1 cellular context compared by ENCODE assay signal in the genomic region with DNA sequence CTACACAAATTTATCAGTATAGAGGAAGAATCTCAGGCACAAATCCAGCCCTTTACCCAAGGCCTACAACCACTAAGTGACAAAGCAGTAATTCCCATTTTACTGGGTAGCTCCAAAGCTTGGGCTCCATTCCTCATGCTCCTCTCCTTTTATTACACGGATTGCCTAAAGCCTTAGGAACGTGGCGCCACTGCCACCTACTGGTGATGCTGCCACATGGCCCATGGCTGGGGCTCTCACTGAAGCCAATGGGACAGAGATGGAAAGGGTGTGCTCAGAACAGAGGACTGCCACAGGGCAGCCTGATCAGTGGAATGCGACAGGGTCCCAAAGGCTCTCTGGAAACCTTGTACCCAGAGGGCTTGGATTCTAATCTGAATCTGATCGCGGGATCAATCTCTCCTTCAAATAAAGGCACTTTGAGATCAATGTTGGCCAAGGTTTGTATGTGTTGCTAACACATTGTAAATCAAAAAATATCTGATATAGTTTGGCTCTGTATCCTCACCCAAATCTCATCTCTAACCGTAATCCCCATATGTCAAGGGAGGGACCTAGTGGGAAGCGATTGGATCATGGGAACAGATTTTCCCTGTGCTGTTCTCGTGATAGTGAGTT.
TF ChIP-seq lines count a peak whose summit lies in the region.

No MANE protein-coding gene starts in this region.

TF ChIP-seq in HepG2, 621 proteins besides CTCF, POLR2A, EP300 and RAD21 (continued from another document):
- TF ChIP-seq STAG1 (CRISPR knock-in tag; IDR thresholded peaks at IDR 0.05) (peak; percentile 99), ZFP36L2 (CRISPR knock-in tag; IDR thresholded peaks at IDR 0.05) (0 out of 2 replicates have a peak, but pooled peaks have one; percentile 59), RXRB (CRISPR knock-in tag; IDR thresholded peaks at IDR 0.05; ENCODE audit: borderline replicate concordance) (peak; percentile 34; the same call in 1 of the 2 replicates), SOX6 (IDR thresholded peaks at IDR 0.05) (no peak), SOX6 (CRISPR knock-in tag; IDR thresholded peaks at IDR 0.05) (0 out of 2 replicates have a peak, but pooled peaks have one; percentile 16), ZNF496 (CRISPR knock-in tag; IDR thresholded peaks at IDR 0.05; ENCODE audit: insufficient replicate concordance) (no peak), ZNF205 (CRISPR knock-in tag; IDR thresholded peaks at IDR 0.05) (0 out of 2 replicates have a peak, but pooled peaks have one; percentile 54), ELF3 (CRISPR knock-in tag; IDR thresholded peaks at IDR 0.05) (0 out of 2 replicates have a peak, but pooled peaks have one; percentile 19), MIXL1 (CRISPR knock-in tag; IDR thresholded peaks at IDR 0.05) (peak; percentile 40; the same call in 1 of the 2 replicates), SYNCRIP (IDR thresholded peaks at IDR 0.05; ENCODE audit: insufficient read depth, low read depth, low read length) (no peak), HDAC2 (CRISPR knock-in tag; IDR thresholded peaks at IDR 0.05) (no peak), ZNF101 (CRISPR knock-in tag; IDR thresholded peaks at IDR 0.05; ENCODE audit: borderline replicate concordance, low read depth) (no peak), ZNF614 (CRISPR knock-in tag; IDR thresholded peaks at IDR 0.05; ENCODE audit: borderline replicate concordance) (0 out of 2 replicates have a peak, but pooled peaks have one; percentile 33), HHEX (CRISPR knock-in tag; IDR thresholded peaks at IDR 0.05) (no peak), PRPF4 (IDR thresholded peaks at IDR 0.05; ENCODE audit: low read depth, low read length, poor library complexity, severe bottlenecking) (no peak), ATRX (CRISPR knock-in tag; IDR thresholded peaks at IDR 0.05; ENCODE audit: borderline replicate concordance) (no peak), XRCC5 (optimal IDR thresholded peaks at IDR 0.05; ENCODE audit: low read length) (peak; percentile 27), ZNF792 (CRISPR knock-in tag; IDR thresholded peaks at IDR 0.05) (no peak), PHF21A (CRISPR knock-in tag; IDR thresholded peaks at IDR 0.05) (no peak), PAX8 (CRISPR knock-in tag; IDR thresholded peaks at IDR 0.05; ENCODE audit: borderline replicate concordance) (no peak), ZNF607 (CRISPR knock-in tag; IDR thresholded peaks at IDR 0.05; ENCODE audit: borderline replicate concordance) (no peak), SALL1 (CRISPR knock-in tag; IDR thresholded peaks at IDR 0.05) (peak; percentile 25; the same call in 1 of the 2 replicates), SMAD3 (CRISPR knock-in tag; IDR thresholded peaks at IDR 0.05) (peak; percentile 64; the same call in 1 of the 2 replicates), MXD4 (CRISPR knock-in tag; IDR thresholded peaks at IDR 0.05) (peak; percentile 32; the same call in 1 of the 2 replicates), NONO (IDR thresholded peaks at IDR 0.05) (no peak), NONO (CRISPR knock-in tag; conservative IDR thresholded peaks at IDR 0.05) (no peak), ERF (CRISPR knock-in tag; IDR thresholded peaks at IDR 0.05) (0 out of 2 replicates have a peak, but pooled peaks have one; percentile 70), CBX5 (CRISPR knock-in tag; IDR thresholded peaks at IDR 0.05; ENCODE audit: borderline replicate concordance) (peak; percentile 69; the same call in 1 of the 2 replicates), MEF2D (CRISPR knock-in tag; IDR thresholded peaks at IDR 0.05) (0 out of 2 replicates have a peak, but pooled peaks have one; percentile 48), ZNF644 (CRISPR knock-in tag; IDR thresholded peaks at IDR 0.05; ENCODE audit: low read depth) (0 out of 2 replicates have a peak, but pooled peaks have one; percentile 23), SSRP1 (CRISPR knock-in tag; IDR thresholded peaks at IDR 0.05) (no peak), ZBTB38 (CRISPR knock-in tag; IDR thresholded peaks at IDR 0.05) (no peak), RCOR2 (CRISPR knock-in tag; IDR thresholded peaks at IDR 0.05) (no peak), NFKB2 (CRISPR knock-in tag; IDR thresholded peaks at IDR 0.05; ENCODE audit: borderline replicate concordance) (no peak)
- TF ChIP-seq, protein P1, sequence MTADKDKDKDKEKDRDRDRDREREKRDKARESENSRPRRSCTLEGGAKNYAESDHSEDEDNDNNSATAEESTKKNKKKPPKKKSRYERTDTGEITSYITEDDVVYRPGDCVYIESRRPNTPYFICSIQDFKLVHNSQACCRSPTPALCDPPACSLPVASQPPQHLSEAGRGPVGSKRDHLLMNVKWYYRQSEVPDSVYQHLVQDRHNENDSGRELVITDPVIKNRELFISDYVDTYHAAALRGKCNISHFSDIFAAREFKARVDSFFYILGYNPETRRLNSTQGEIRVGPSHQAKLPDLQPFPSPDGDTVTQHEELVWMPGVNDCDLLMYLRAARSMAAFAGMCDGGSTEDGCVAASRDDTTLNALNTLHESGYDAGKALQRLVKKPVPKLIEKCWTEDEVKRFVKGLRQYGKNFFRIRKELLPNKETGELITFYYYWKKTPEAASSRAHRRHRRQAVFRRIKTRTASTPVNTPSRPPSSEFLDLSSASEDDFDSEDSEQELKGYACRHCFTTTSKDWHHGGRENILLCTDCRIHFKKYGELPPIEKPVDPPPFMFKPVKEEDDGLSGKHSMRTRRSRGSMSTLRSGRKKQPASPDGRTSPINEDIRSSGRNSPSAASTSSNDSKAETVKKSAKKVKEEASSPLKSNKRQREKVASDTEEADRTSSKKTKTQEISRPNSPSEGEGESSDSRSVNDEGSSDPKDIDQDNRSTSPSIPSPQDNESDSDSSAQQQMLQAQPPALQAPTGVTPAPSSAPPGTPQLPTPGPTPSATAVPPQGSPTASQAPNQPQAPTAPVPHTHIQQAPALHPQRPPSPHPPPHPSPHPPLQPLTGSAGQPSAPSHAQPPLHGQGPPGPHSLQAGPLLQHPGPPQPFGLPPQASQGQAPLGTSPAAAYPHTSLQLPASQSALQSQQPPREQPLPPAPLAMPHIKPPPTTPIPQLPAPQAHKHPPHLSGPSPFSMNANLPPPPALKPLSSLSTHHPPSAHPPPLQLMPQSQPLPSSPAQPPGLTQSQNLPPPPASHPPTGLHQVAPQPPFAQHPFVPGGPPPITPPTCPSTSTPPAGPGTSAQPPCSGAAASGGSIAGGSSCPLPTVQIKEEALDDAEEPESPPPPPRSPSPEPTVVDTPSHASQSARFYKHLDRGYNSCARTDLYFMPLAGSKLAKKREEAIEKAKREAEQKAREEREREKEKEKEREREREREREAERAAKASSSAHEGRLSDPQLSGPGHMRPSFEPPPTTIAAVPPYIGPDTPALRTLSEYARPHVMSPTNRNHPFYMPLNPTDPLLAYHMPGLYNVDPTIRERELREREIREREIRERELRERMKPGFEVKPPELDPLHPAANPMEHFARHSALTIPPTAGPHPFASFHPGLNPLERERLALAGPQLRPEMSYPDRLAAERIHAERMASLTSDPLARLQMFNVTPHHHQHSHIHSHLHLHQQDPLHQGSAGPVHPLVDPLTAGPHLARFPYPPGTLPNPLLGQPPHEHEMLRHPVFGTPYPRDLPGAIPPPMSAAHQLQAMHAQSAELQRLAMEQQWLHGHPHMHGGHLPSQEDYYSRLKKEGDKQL (CRISPR knock-in tag; IDR thresholded peaks at IDR 0.05; ENCODE audit: low read depth): no peak
- TF ChIP-seq, protein P2, sequence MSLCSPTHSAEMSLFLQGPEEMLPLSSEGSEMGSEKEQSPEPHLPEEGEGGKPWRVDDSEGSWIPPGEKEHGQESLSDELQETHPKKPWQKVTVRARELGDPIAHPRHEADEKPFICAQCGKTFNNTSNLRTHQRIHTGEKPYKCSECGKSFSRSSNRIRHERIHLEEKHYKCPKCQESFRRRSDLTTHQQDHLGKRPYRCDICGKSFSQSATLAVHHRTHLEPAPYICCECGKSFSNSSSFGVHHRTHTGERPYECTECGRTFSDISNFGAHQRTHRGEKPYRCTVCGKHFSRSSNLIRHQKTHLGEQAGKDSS (CRISPR knock-in tag; IDR thresholded peaks at IDR 0.05; ENCODE audit: borderline replicate concordance, low read depth): 0 out of 2 replicates have a peak, but pooled peaks have one; percentile 61
- TF ChIP-seq, protein P3, sequence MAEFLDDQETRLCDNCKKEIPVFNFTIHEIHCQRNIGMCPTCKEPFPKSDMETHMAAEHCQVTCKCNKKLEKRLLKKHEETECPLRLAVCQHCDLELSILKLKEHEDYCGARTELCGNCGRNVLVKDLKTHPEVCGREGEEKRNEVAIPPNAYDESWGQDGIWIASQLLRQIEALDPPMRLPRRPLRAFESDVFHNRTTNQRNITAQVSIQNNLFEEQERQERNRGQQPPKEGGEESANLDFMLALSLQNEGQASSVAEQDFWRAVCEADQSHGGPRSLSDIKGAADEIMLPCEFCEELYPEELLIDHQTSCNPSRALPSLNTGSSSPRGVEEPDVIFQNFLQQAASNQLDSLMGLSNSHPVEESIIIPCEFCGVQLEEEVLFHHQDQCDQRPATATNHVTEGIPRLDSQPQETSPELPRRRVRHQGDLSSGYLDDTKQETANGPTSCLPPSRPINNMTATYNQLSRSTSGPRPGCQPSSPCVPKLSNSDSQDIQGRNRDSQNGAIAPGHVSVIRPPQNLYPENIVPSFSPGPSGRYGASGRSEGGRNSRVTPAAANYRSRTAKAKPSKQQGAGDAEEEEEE (CRISPR knock-in tag; IDR thresholded peaks at IDR 0.05; ENCODE audit: borderline replicate concordance): 0 out of 2 replicates have a peak, but pooled peaks have one; percentile 70
- TF ChIP-seq, protein P4, sequence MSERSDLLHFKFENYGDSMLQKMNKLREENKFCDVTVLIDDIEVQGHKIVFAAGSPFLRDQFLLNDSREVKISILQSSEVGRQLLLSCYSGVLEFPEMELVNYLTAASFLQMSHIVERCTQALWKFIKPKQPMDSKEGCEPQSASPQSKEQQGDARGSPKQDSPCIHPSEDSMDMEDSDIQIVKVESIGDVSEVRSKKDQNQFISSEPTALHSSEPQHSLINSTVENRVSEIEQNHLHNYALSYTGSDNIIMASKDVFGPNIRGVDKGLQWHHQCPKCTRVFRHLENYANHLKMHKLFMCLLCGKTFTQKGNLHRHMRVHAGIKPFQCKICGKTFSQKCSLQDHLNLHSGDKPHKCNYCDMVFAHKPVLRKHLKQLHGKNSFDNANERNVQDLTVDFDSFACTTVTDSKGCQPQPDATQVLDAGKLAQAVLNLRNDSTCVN (CRISPR knock-in tag; IDR thresholded peaks at IDR 0.05; ENCODE audit: borderline replicate concordance): 0 out of 2 replicates have a peak, but pooled peaks have one; percentile 58
- TF ChIP-seq, protein P5, sequence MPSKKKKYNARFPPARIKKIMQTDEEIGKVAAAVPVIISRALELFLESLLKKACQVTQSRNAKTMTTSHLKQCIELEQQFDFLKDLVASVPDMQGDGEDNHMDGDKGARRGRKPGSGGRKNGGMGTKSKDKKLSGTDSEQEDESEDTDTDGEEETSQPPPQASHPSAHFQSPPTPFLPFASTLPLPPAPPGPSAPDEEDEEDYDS (CRISPR knock-in tag; IDR thresholded peaks at IDR 0.05): peak; percentile 35; the same call in 1 of the 2 replicates
- TF ChIP-seq, protein P6, sequence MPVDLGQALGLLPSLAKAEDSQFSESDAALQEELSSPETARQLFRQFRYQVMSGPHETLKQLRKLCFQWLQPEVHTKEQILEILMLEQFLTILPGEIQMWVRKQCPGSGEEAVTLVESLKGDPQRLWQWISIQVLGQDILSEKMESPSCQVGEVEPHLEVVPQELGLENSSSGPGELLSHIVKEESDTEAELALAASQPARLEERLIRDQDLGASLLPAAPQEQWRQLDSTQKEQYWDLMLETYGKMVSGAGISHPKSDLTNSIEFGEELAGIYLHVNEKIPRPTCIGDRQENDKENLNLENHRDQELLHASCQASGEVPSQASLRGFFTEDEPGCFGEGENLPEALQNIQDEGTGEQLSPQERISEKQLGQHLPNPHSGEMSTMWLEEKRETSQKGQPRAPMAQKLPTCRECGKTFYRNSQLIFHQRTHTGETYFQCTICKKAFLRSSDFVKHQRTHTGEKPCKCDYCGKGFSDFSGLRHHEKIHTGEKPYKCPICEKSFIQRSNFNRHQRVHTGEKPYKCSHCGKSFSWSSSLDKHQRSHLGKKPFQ (CRISPR knock-in tag; IDR thresholded peaks at IDR 0.05; ENCODE audit: insufficient replicate concordance): no peak
